19 cellular contexts compared by ENCODE assay signal in genomic region chr7:78563186-78563585, GRCh38.
"Had no signal": no experiment of that assay in that cellular context is flagged by ENCODE, and none has a peak within 500 bp of the region (broad histone marks: within the 10 kb centered on the region; RNA-seq: fewer than 3 reads in every experiment).

No MANE protein-coding gene starts in this region.

- H3K9me3 ChIP-seq: adrenal gland, colonic mucosa, heart right ventricle, prostate gland, spleen, transverse colon had no signal

- H3K27me3 ChIP-seq: adrenal gland, colonic mucosa, heart right ventricle, spleen, transverse colon had no signal

- H3K36me3 Mint-ChIP-seq: naive B cell; stimulated activated naive B cell treated with anti-CD40 and anti-IgM and Interleukin-4, amounts not matched to agents 10 μg/mL and 1 μg/mL and 100 μg/mL, for 72 hours had no signal

- H3K27me3 Mint-ChIP-seq: activated CD4-positive, alpha-beta T cell treated with anti-CD3 and anti-CD28 coated beads, Interleukin-2, amount 10 ng/mL, durations not matched to agents 7 days and 5 days; naive B cell; stimulated activated naive B cell treated with anti-CD40 and anti-IgM and Interleukin-4, amounts not matched to agents 10 μg/mL and 1 μg/mL and 100 μg/mL, for 72 hours had no signal

- H3K27ac Mint-ChIP-seq: activated CD4-positive, alpha-beta T cell treated with anti-CD3 and anti-CD28 coated beads, Interleukin-2, amount 10 ng/mL, durations not matched to agents 7 days and 5 days; activated T-helper 2 cell treated with anti-CD3 and anti-CD28 coated beads, Interferon-gamma antibody, Interleukin-2, Interleukin-4, amounts not matched to agents 10 μg/mL and 5 μg/mL and 100 μg/mL, durations not matched to agents 14 hours and 24 hours and 36 hours; naive B cell; stimulated activated naive B cell treated with anti-CD40 and anti-IgM and Interleukin-4, amounts not matched to agents 10 μg/mL and 1 μg/mL and 100 μg/mL, for 72 hours had no signal

- H3K4me1 Mint-ChIP-seq: activated CD4-positive, alpha-beta T cell treated with anti-CD3 and anti-CD28 coated beads, Interleukin-2, amount 10 ng/mL, durations not matched to agents 7 days and 5 days; naive B cell; stimulated activated naive B cell treated with anti-CD40 and anti-IgM and Interleukin-4, amounts not matched to agents 10 μg/mL and 1 μg/mL and 100 μg/mL, for 72 hours had no signal

- H3K4me1 ChIP-seq: adrenal gland, colonic mucosa, heart right ventricle, prostate gland, spleen, transverse colon had no signal

- H3K27ac ChIP-seq: adrenal gland, colonic mucosa, heart right ventricle, prostate gland, spleen, transverse colon had no signal

- H3K4me3 ChIP-seq: adrenal gland, colonic mucosa, heart right ventricle, lung, prostate gland, spleen, transverse colon had no signal

- H3K4me3 Mint-ChIP-seq: activated CD4-positive, alpha-beta T cell treated with anti-CD3 and anti-CD28 coated beads, Interleukin-2, amount 10 ng/mL, durations not matched to agents 7 days and 5 days; naive B cell; stimulated activated naive B cell treated with anti-CD40 and anti-IgM and Interleukin-4, amounts not matched to agents 10 μg/mL and 1 μg/mL and 100 μg/mL, for 72 hours had no signal

- DNase-seq: activated CD4-positive, alpha-beta T cell treated with anti-CD3 and anti-CD28 coated beads, Interleukin-2, amount 10 ng/mL, durations not matched to agents 7 days and 5 days; activated CD4-positive, CD25-positive, alpha-beta regulatory T cell; activated naive CD4-positive, alpha-beta T cell treated with anti-CD3 and anti-CD28 coated beads, Interleukin-2, amount 50 U/mL, for 16 hours; activated T-cell treated with anti-CD3 and anti-CD28 coated beads for 4 hours; adrenal gland; caudate nucleus; colonic mucosa; foreskin melanocyte; heart right ventricle; naive B cell; occipital lobe; spleen; stimulated activated CD4-positive, alpha-beta T cell treated with anti-CD3 and anti-CD28 coated beads, Interleukin-1b, Interleukin-23, amount 100 ng/mL, for 48 hours; stimulated activated naive B cell treated with anti-CD40 and anti-IgM and Interleukin-4, amounts not matched to agents 10 μg/mL and 1 μg/mL and 100 μg/mL, for 72 hours; substantia nigra; transverse colon had no signal

- H3K36me3 ChIP-seq: adrenal gland, colonic mucosa, heart right ventricle, prostate gland, spleen, transverse colon had no signal

- H3K9me3 Mint-ChIP-seq: activated CD4-positive, alpha-beta T cell treated with anti-CD3 and anti-CD28 coated beads, Interleukin-2, amount 10 ng/mL, durations not matched to agents 7 days and 5 days; activated T-helper 2 cell treated with anti-CD3 and anti-CD28 coated beads, Interferon-gamma antibody, Interleukin-2, Interleukin-4, amounts not matched to agents 10 μg/mL and 5 μg/mL and 100 μg/mL, durations not matched to agents 14 hours and 24 hours and 36 hours; stimulated activated naive B cell treated with anti-CD40 and anti-IgM and Interleukin-4, amounts not matched to agents 10 μg/mL and 1 μg/mL and 100 μg/mL, for 72 hours had no signal
